Comparison of ENCODE assay signal across 24 cellular contexts in the genomic region with DNA sequence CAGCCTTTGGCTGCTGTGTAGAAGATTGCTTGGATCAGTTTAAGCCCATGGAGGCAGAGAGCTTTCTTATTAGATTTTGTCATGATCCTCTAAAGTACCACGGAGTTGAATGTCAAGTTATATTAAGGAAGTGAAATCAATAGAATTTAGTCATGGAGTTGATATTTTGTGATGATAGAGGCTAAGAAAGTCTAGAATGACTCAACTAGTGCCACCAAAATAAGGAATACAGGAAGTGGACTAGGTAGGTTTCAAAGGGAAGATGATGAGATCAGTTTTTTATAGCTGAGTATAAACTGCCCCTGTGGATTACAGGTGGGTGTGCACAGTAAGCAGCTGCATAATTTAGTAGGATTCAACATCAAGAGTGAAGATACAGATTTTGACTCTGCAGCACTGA. TPM values are rescaled to one million over a fixed set of nuclear protein-coding genes. Genes with fewer than 3 reads are reported as not detected.
DNase-seq lines count a peak whose midpoint lies in the region; ATAC-seq and TF ChIP-seq lines count a peak whose summit lies in the region.
"Had no signal": no experiment of that assay in that cellular context is flagged by ENCODE, and none has a peak within 500 bp of the region (broad histone marks: within the 10 kb centered on the region; RNA-seq: fewer than 3 reads in every experiment).

No MANE protein-coding gene starts in this region.

- peaks cover 8% of the 10 kb centered on the region for H3K4me1 Mint-ChIP-seq in activated naive CD8-positive, alpha-beta T cell treated with anti-CD3 and anti-CD28 coated beads, Interleukin-2, amount 50 U/mL, for 24 hours
- peaks cover 12% of the 10 kb centered on the region for H3K4me1 Mint-ChIP-seq in activated naive CD8-positive, alpha-beta T cell treated with anti-CD3 and anti-CD28 coated beads for 36 hours
- peaks cover 16% of the 10 kb centered on the region for H3K4me1 Mint-ChIP-seq in stimulated activated naive CD8-positive, alpha-beta T cell treated with anti-CD3 and anti-CD28 coated beads, Interleukin-15, amount 100 ng/mL, for 72 hours

- TF ChIP-seq POLR2A in erythroblast (IDR thresholded peaks at IDR 0.05; ENCODE audit: low read length): no peak
- no peak for TF ChIP-seq POLR2A in spleen (IDR thresholded peaks at IDR 0.05)

- ATAC-seq in activated naive CD8-positive, alpha-beta T cell treated with anti-CD3 and anti-CD28 coated beads, Interleukin-2, amount 50 U/mL, for 24 hours: peak; percentile 67
- ATAC-seq in GM21786 (IDR thresholded peaks at IDR 0.05; ENCODE audit: unreplicated experiment) (peak; percentile 64), HG03520 (IDR thresholded peaks at IDR 0.05; ENCODE audit: unreplicated experiment) (peak; percentile 51)
- ATAC-seq in stimulated activated naive CD8-positive, alpha-beta T cell treated with anti-CD3 and anti-CD28 coated beads, Interleukin-15, amount 100 ng/mL, for 72 hours: peak; percentile 52
- ATAC-seq: A549; activated CD8-positive, alpha-beta memory T cell treated with anti-CD3 and anti-CD28 coated beads, Interleukin-2, amount 10 ng/mL, durations not matched to agents 7 days and 5 days; GM23338; left ventricle myocardium superior had no signal

- no peaks in the 10 kb centered on the region for H3K9me3 Mint-ChIP-seq in activated naive CD8-positive, alpha-beta T cell treated with anti-CD3 and anti-CD28 coated beads, Interleukin-2, amount 50 U/mL, for 24 hours
- H3K9me3 Mint-ChIP-seq in activated naive CD8-positive, alpha-beta T cell treated with anti-CD3 and anti-CD28 coated beads for 36 hours: no peaks in the 10 kb centered on the region
- H3K9me3 Mint-ChIP-seq in stimulated activated naive CD8-positive, alpha-beta T cell treated with anti-CD3 and anti-CD28 coated beads, Interleukin-15, amount 100 ng/mL, for 72 hours: no peaks in the 10 kb centered on the region
- H3K9me3 Mint-ChIP-seq: activated T-helper 2 cell treated with anti-CD3 and anti-CD28 coated beads, Interferon-gamma antibody, Interleukin-2, Interleukin-4, amounts not matched to agents 10 μg/mL and 5 μg/mL and 100 μg/mL, durations not matched to agents 14 hours and 24 hours and 36 hours; GM23338; type B pancreatic cell had no signal

- H3K27me3 ChIP-seq in left ventricle myocardium inferior (ENCODE audit: low read depth) (no peaks in the 10 kb centered on the region), spleen (replicated peaks in 1 of 7) (no peaks in the 10 kb centered on the region)
- H3K27me3 ChIP-seq: BLaER1 treated with 17β-estradiol and CSF1 and Interleukin-3, amounts not matched to agents 10 nM and 100 nM; Peyer's patch had no signal

- no peaks in the 10 kb centered on the region for H3K36me3 Mint-ChIP-seq in activated naive CD8-positive, alpha-beta T cell treated with anti-CD3 and anti-CD28 coated beads, Interleukin-2, amount 50 U/mL, for 24 hours (ENCODE audit: low read depth)
- H3K36me3 Mint-ChIP-seq in activated naive CD8-positive, alpha-beta T cell treated with anti-CD3 and anti-CD28 coated beads for 36 hours: no peaks in the 10 kb centered on the region
- H3K36me3 Mint-ChIP-seq: activated CD8-positive, alpha-beta memory T cell treated with anti-CD3 and anti-CD28 coated beads, Interleukin-2, amount 10 ng/mL, durations not matched to agents 7 days and 5 days; type B pancreatic cell had no signal

- H3K27ac Mint-ChIP-seq in activated naive CD8-positive, alpha-beta T cell treated with anti-CD3 and anti-CD28 coated beads, Interleukin-2, amount 50 U/mL, for 24 hours: no peak overlapping the region
- H3K27ac Mint-ChIP-seq in activated naive CD8-positive, alpha-beta T cell treated with anti-CD3 and anti-CD28 coated beads for 36 hours: no peak overlapping the region
- no peak overlapping the region for H3K27ac Mint-ChIP-seq in stimulated activated naive CD8-positive, alpha-beta T cell treated with anti-CD3 and anti-CD28 coated beads, Interleukin-15, amount 100 ng/mL, for 72 hours
- H3K27ac Mint-ChIP-seq: activated CD8-positive, alpha-beta memory T cell treated with anti-CD3 and anti-CD28 coated beads, Interleukin-2, amount 10 ng/mL, durations not matched to agents 7 days and 5 days; activated T-helper 2 cell treated with anti-CD3 and anti-CD28 coated beads, Interferon-gamma antibody, Interleukin-2, Interleukin-4, amounts not matched to agents 10 μg/mL and 5 μg/mL and 100 μg/mL, durations not matched to agents 14 hours and 24 hours and 36 hours; GM23338; type B pancreatic cell had no signal

- H3K27ac ChIP-seq in left ventricle myocardium inferior (replicated peaks) (no peak overlapping the region), spleen (no peak overlapping the region)
- H3K27ac ChIP-seq: A549; BLaER1 treated with 17β-estradiol and CSF1 and Interleukin-3, amounts not matched to agents 10 nM and 100 nM; Peyer's patch had no signal

- no peaks in the 10 kb centered on the region for H3K27me3 Mint-ChIP-seq in activated naive CD8-positive, alpha-beta T cell treated with anti-CD3 and anti-CD28 coated beads, Interleukin-2, amount 50 U/mL, for 24 hours
- H3K27me3 Mint-ChIP-seq in activated naive CD8-positive, alpha-beta T cell treated with anti-CD3 and anti-CD28 coated beads for 36 hours: no peaks in the 10 kb centered on the region
- no peaks in the 10 kb centered on the region for H3K27me3 Mint-ChIP-seq in stimulated activated naive CD8-positive, alpha-beta T cell treated with anti-CD3 and anti-CD28 coated beads, Interleukin-15, amount 100 ng/mL, for 72 hours
- H3K27me3 Mint-ChIP-seq: activated CD8-positive, alpha-beta memory T cell treated with anti-CD3 and anti-CD28 coated beads, Interleukin-2, amount 10 ng/mL, durations not matched to agents 7 days and 5 days; type B pancreatic cell had no signal

- H3K9me3 ChIP-seq in left ventricle myocardium inferior (replicated peaks): no peaks in the 10 kb centered on the region
- no peaks in the 10 kb centered on the region for H3K9me3 ChIP-seq in spleen
- H3K9me3 ChIP-seq: A549; BLaER1 treated with 17β-estradiol and CSF1 and Interleukin-3, amounts not matched to agents 10 nM and 100 nM; Peyer's patch; SK-N-SH had no signal

- no peaks in the 10 kb centered on the region for H3K4me1 ChIP-seq in left ventricle myocardium inferior
- no peaks in the 10 kb centered on the region for H3K4me1 ChIP-seq in spleen
- H3K4me1 ChIP-seq: A549, Peyer's patch had no signal

- no peak for TF ChIP-seq CTCF in left ventricle myocardium inferior (IDR thresholded peaks at IDR 0.05; ENCODE audit: borderline replicate concordance)
- TF ChIP-seq CTCF in spleen (IDR thresholded peaks at IDR 0.05 in 8 of 11, conservative IDR thresholded peaks at IDR 0.05 in 3 of 11): no peak

- H3K4me3 Mint-ChIP-seq in activated naive CD8-positive, alpha-beta T cell treated with anti-CD3 and anti-CD28 coated beads, Interleukin-2, amount 50 U/mL, for 24 hours: no peak overlapping the region
- H3K4me3 Mint-ChIP-seq in activated naive CD8-positive, alpha-beta T cell treated with anti-CD3 and anti-CD28 coated beads for 36 hours: no peak overlapping the region
- no peak overlapping the region for H3K4me3 Mint-ChIP-seq in stimulated activated naive CD8-positive, alpha-beta T cell treated with anti-CD3 and anti-CD28 coated beads, Interleukin-15, amount 100 ng/mL, for 72 hours
- H3K4me3 Mint-ChIP-seq: activated CD8-positive, alpha-beta memory T cell treated with anti-CD3 and anti-CD28 coated beads, Interleukin-2, amount 10 ng/mL, durations not matched to agents 7 days and 5 days; GM23338; type B pancreatic cell had no signal

- intact Hi-C loops in left ventricle myocardium inferior (cut with micrococcal nuclease) (no loop called here), spleen (cut with DNase I; ENCODE audit: low total_unique reads) (no loop called here)

- WGBS in spleen, 5 donors: 60 to 86% (median 74%) methylated on average over 1 of the region's 1 CpG

- H3K4me3 ChIP-seq in left ventricle myocardium inferior (no peak overlapping the region), spleen (no peak overlapping the region)
- H3K4me3 ChIP-seq: A549; BLaER1 treated with 17β-estradiol and CSF1 and Interleukin-3, amounts not matched to agents 10 nM and 100 nM; GM23338; Peyer's patch had no signal

- no peak for DNase-seq in activated naive CD8-positive, alpha-beta T cell treated with anti-CD3 and anti-CD28 coated beads, Interleukin-2, amount 50 U/mL, for 24 hours
- DNase-seq in activated naive CD8-positive, alpha-beta T cell treated with anti-CD3 and anti-CD28 coated beads for 36 hours: no peak
- no peak for DNase-seq in stimulated activated naive CD8-positive, alpha-beta T cell treated with anti-CD3 and anti-CD28 coated beads, Interleukin-15, amount 100 ng/mL, for 72 hours
- DNase-seq in erythroblast (lab: John Stamatoyannopoulos, UW) (no peak), left ventricle myocardium inferior (no peak), spleen (no peak)
- DNase-seq: activated CD8-positive, alpha-beta memory T cell treated with anti-CD3 and anti-CD28 coated beads, Interleukin-2, amount 10 ng/mL, durations not matched to agents 7 days and 5 days; effector memory CD4-positive, alpha-beta T cell; GF-D8; Karpas-422; left ventricle myocardium superior; NCI-H1417; NCI-H774; Peyer's patch; SK-N-SH; stimulated activated naive CD4-positive, alpha-beta T cell; T1000 had no signal

- no peaks in the 10 kb centered on the region for H3K36me3 ChIP-seq in left ventricle myocardium inferior
- H3K36me3 ChIP-seq in spleen: no peaks in the 10 kb centered on the region
- H3K36me3 ChIP-seq: BLaER1 treated with 17β-estradiol and CSF1 and Interleukin-3, amounts not matched to agents 10 nM and 100 nM; Peyer's patch had no signal

RNA-seq across cellular contexts. Expression of a gene that starts 25.2 kb away (rescaled TPM):
- 1 to 10 TPM; 1.1 to 1.3 TPM for total RNA-seq in activated naive CD8-positive, alpha-beta T cell treated with anti-CD3 and anti-CD28 coated beads for 36 hours
- total RNA-seq in left ventricle myocardium inferior (0.58 TPM), spleen (1 to 10 TPM in 5 of 7 donors, under 1 TPM in 2; 0.54 to 2.6 (median 1.5) TPM)
- under 1 TPM; 0.36 to 0.59 (median 0.38) TPM for polyA plus RNA-seq in spleen

RNA-seq across cellular contexts. Expression of a gene that starts 25.7 kb away (rescaled TPM):
- 100 to 1,000 TPM; 227 to 262 TPM for total RNA-seq in activated naive CD8-positive, alpha-beta T cell treated with anti-CD3 and anti-CD28 coated beads for 36 hours
- total RNA-seq in left ventricle myocardium inferior (194 TPM), spleen (100 to 1,000 TPM; 177 to 263 (median 224) TPM)
- 10 to 100 TPM; 15.3 to 24.7 (median 18.1) TPM for polyA plus RNA-seq in spleen
